In genomic region chr7:99472561-99473314, GRCh38 we compare ENCODE assay signal across 1 cellular context.
TF ChIP-seq lines count a peak whose summit lies in the region.

Gene ZNF789 (plus strand): TSS chr7:99472890. CDS start chr7:99476457, 3,567 bp downstream.

TF ChIP-seq in HepG2, 621 proteins besides CTCF, POLR2A, EP300 and RAD21 (continued from another document and continues in another):
- TF ChIP-seq ZNF768 (CRISPR knock-in tag; IDR thresholded peaks at IDR 0.05) (peak; percentile 51; the same call in 1 of the 2 replicates), FLYWCH1 (CRISPR knock-in tag; IDR thresholded peaks at IDR 0.05) (no peak), STAT5B (CRISPR knock-in tag; IDR thresholded peaks at IDR 0.05) (no peak), ZNF761 (CRISPR knock-in tag; conservative IDR thresholded peaks at IDR 0.05) (peak; percentile 70; the same call in 1 of the 2 replicates), YEATS4 (CRISPR knock-in tag; IDR thresholded peaks at IDR 0.05; ENCODE audit: borderline replicate concordance) (peak; percentile 78), HMG20A (CRISPR knock-in tag; IDR thresholded peaks at IDR 0.05; ENCODE audit: borderline replicate concordance) (no peak), PAXIP1 (CRISPR knock-in tag; conservative IDR thresholded peaks at IDR 0.05) (peak; percentile 40; the same call in 1 of the 2 replicates), GLI4 (CRISPR knock-in tag; IDR thresholded peaks at IDR 0.05; ENCODE audit: borderline replicate concordance) (no peak), HNF1B (CRISPR knock-in tag; IDR thresholded peaks at IDR 0.05) (peak; percentile 58; the same call in 1 of the 2 replicates), ZNF205 (CRISPR knock-in tag; IDR thresholded peaks at IDR 0.05) (no peak), DNMT3B (CRISPR knock-in tag; conservative IDR thresholded peaks at IDR 0.05) (peak; percentile 72; the same call in 1 of the 2 replicates), ZNF296 (CRISPR knock-in tag; conservative IDR thresholded peaks at IDR 0.05) (no peak), CC2D1A (CRISPR knock-in tag; IDR thresholded peaks at IDR 0.05) (no peak), ZNF446 (CRISPR knock-in tag; IDR thresholded peaks at IDR 0.05) (peak; percentile 23; the same call in 1 of the 2 replicates), KMT2A (CRISPR knock-in tag; IDR thresholded peaks at IDR 0.05) (peak; percentile 57; the same call in 1 of the 2 replicates), FOXK2 (IDR thresholded peaks at IDR 0.05) (no peak), ZNF138 (CRISPR knock-in tag; IDR thresholded peaks at IDR 0.05; ENCODE audit: low read depth) (no peak), ZNF251 (CRISPR knock-in tag; IDR thresholded peaks at IDR 0.05) (no peak), PRDM15 (CRISPR knock-in tag; IDR thresholded peaks at IDR 0.05) (no peak), RERE (CRISPR knock-in tag; IDR thresholded peaks at IDR 0.05; ENCODE audit: low read depth) (no peak), ESRRA (CRISPR knock-in tag; IDR thresholded peaks at IDR 0.05; ENCODE audit: low read depth) (peak; percentile 52), MAF1 (CRISPR knock-in tag; IDR thresholded peaks at IDR 0.05; ENCODE audit: borderline replicate concordance) (no peak), PAX8 (CRISPR knock-in tag; IDR thresholded peaks at IDR 0.05; ENCODE audit: borderline replicate concordance) (peak; percentile 83; the same call in 1 of the 2 replicates), BCL6 (CRISPR knock-in tag; IDR thresholded peaks at IDR 0.05) (no peak), ZHX1 (CRISPR knock-in tag; IDR thresholded peaks at IDR 0.05; ENCODE audit: low read depth) (no peak), CSRNP1 (CRISPR knock-in tag; IDR thresholded peaks at IDR 0.05) (no peak; the same call in 1 of the 2 replicates), ZZZ3 (CRISPR knock-in tag; IDR thresholded peaks at IDR 0.05; ENCODE audit: borderline replicate concordance) (peak; percentile 49; the same call in 1 of the 2 replicates), FIP1L1 (IDR thresholded peaks at IDR 0.05; ENCODE audit: borderline replicate concordance, insufficient read depth, low read depth, low read length) (no peak), CREB3 (CRISPR knock-in tag; IDR thresholded peaks at IDR 0.05) (no peak), ZNF605 (CRISPR knock-in tag; IDR thresholded peaks at IDR 0.05) (peak; percentile 55; the same call in 1 of the 2 replicates), RAD51 (IDR thresholded peaks at IDR 0.05; ENCODE audit: borderline replicate concordance) (peak; percentile 97), ERF (CRISPR knock-in tag; IDR thresholded peaks at IDR 0.05) (peak; percentile 65), ZNF577 (CRISPR knock-in tag; IDR thresholded peaks at IDR 0.05; ENCODE audit: borderline replicate concordance, low read depth) (no peak), ZNF782 (CRISPR knock-in tag; IDR thresholded peaks at IDR 0.05; ENCODE audit: borderline replicate concordance) (0 out of 2 replicates have a peak, but pooled peaks have one; percentile 59), ZNF883 (CRISPR knock-in tag; IDR thresholded peaks at IDR 0.05; ENCODE audit: not compliant biosample characterization) (peak; percentile 71), ZNF564 (CRISPR knock-in tag; IDR thresholded peaks at IDR 0.05) (no peak; the same call in 1 of the 2 replicates), FOSL2 (CRISPR knock-in tag; IDR thresholded peaks at IDR 0.05) (0 out of 2 replicates have a peak, but pooled peaks have one; percentile 12), ZNF629 (CRISPR knock-in tag; conservative IDR thresholded peaks at IDR 0.05) (peak; percentile 4; the same call in 1 of the 2 replicates)
